8 cellular contexts compared by ENCODE assay signal in the genomic region with DNA sequence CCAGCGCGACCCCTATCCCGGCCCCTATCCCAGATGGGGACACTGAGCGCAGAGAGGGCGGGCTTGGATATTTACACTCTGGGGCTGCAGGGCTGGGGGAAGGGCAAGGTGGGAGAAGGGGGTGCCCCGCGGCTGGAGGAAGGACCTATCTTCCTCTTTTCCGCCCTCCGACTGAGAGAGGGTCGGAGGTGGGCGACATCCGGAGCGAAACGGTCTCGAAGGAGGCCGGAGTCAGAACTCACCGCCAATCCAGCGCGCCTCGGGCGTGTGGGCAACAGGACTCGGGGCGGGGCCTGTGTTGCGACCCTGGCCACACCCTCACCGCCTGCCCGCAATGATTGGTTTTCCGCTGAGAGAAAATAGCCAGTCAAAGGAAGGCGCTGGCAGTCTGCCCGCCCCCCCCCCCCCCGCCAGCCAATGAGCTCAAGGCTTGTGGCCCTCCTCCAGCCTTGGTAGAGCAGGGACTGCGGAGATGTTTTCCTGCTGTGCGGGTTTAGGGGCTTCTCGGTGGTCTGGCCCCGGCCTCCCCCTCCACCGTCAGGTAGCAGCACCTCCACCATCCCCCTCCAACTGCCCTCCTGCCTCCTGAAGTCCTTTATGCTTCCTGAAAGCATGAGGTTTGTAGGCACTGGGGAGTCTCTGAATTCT.
DNase-seq lines count a peak whose midpoint lies in the region; ATAC-seq and TF ChIP-seq lines count a peak whose summit lies in the region.

A gene with protein sequence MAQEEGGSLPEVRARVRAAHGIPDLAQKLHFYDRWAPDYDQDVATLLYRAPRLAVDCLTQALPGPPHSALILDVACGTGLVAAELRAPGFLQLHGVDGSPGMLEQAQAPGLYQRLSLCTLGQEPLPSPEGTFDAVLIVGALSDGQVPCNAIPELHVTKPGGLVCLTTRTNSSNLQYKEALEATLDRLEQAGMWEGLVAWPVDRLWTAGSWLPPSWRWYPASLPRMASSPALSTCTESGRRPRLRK (minus strand): TSS at position 269 of the 648 bp plus-strand sequence. CDS start 376 bp downstream, outside the sequence.

- DNase-seq in AG09319 (ENCODE audit: extremely low read depth, low read depth) (peak; percentile 79), NCI-H345 (lab: John Stamatoyannopoulos, UW) (peak; percentile 95), cerebellar cortex (ENCODE audit: low spot score) (peak; percentile 95), kidney glomerular epithelial cell (lab: John Stamatoyannopoulos, UW) (peak; percentile 86)
- peak; percentile 84 to 90 for DNase-seq in stimulated activated CD4-positive, alpha-beta T cell treated with anti-CD3 and anti-CD28 coated beads, Interleukin-15, amount 100 ng/mL, for 48 hours (ENCODE audit: low read depth in 2 of 2)

- ATAC-seq in GM19025 (IDR thresholded peaks at IDR 0.05; ENCODE audit: low read depth, unreplicated experiment) (peak; percentile 94), HG03280 (IDR thresholded peaks at IDR 0.05; ENCODE audit: unreplicated experiment) (peak; percentile 96)
- peak; percentile 99 to 100 for ATAC-seq in activated CD4-positive, CD25-positive, alpha-beta regulatory T cell treated with anti-CD3 and anti-CD28 coated beads, Interleukin-2, amount 50 U/mL, for 24 hours

- no peak for TF ChIP-seq CTCF in AG09319 (IDR thresholded peaks at IDR 0.05; ENCODE audit: low read depth, low read length)

Comparison
In these comparisons a context has a peak if more than half of its experiments do, and no peak if none do; other contexts are left out.
1. Peak in every context shown above with its lines: DNase-seq and ATAC-seq.